In genomic region chr19:41397086-41398041, GRCh38 we compare ENCODE assay signal across 1 cellular context.
TF ChIP-seq lines count a peak whose summit lies in the region.

Gene BCKDHA (plus strand): TSS chr19:41397818. CDS start chr19:41397828, 10 bp downstream.
Gene EXOSC5 (minus strand): TSS chr19:41397359. CDS start chr19:41397328, 31 bp downstream.

TF ChIP-seq in HepG2, 621 proteins besides CTCF, POLR2A, EP300 and RAD21 (continued from another document and continues in another):
- TF ChIP-seq ZNF318 (CRISPR knock-in tag; IDR thresholded peaks at IDR 0.05), result peak; percentile 33; the same call in 1 of the 2 replicates
- TF ChIP-seq ZNF367 (CRISPR knock-in tag; IDR thresholded peaks at IDR 0.05; ENCODE audit: borderline replicate concordance), result 0 out of 2 replicates have a peak, but pooled peaks have one; percentile 56
- TF ChIP-seq ARHGAP35 (CRISPR knock-in tag; IDR thresholded peaks at IDR 0.05; ENCODE audit: borderline replicate concordance), result no peak
- TF ChIP-seq CBFB (CRISPR knock-in tag; IDR thresholded peaks at IDR 0.05), result peak; percentile 65; the same call in 1 of the 2 replicates
- TF ChIP-seq, protein P1, sequence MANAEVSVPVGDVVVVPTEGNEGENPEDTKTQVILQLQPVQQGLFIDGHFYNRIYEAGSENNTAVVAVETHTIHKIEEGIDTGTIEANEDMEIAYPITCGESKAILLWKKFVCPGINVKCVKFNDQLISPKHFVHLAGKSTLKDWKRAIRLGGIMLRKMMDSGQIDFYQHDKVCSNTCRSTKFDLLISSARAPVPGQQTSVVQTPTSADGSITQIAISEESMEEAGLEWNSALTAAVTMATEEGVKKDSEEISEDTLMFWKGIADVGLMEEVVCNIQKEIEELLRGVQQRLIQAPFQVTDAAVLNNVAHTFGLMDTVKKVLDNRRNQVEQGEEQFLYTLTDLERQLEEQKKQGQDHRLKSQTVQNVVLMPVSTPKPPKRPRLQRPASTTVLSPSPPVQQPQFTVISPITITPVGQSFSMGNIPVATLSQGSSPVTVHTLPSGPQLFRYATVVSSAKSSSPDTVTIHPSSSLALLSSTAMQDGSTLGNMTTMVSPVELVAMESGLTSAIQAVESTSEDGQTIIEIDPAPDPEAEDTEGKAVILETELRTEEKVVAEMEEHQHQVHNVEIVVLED (CRISPR knock-in tag; IDR thresholded peaks at IDR 0.05; ENCODE audit: borderline replicate concordance), result peak; percentile 92
- no peak for TF ChIP-seq HNRNPUL1 (IDR thresholded peaks at IDR 0.05; ENCODE audit: low read depth, low read length)
- 0 out of 2 replicates have a peak, but pooled peaks have one; percentile 13 for TF ChIP-seq ZNF446 (CRISPR knock-in tag; IDR thresholded peaks at IDR 0.05)
- TF ChIP-seq HOXA3 (CRISPR knock-in tag; IDR thresholded peaks at IDR 0.05), result peak; percentile 69
- TF ChIP-seq ZNF44 (CRISPR knock-in tag; IDR thresholded peaks at IDR 0.05), result 0 out of 2 replicates have a peak, but pooled peaks have one; percentile 17
- 0 out of 2 replicates have a peak, but pooled peaks have one; percentile 69 for TF ChIP-seq BRCA1 (CRISPR knock-in tag; IDR thresholded peaks at IDR 0.05)
- no peak for TF ChIP-seq RFX1 (IDR thresholded peaks at IDR 0.05)
- no peak for TF ChIP-seq ZNF816 (CRISPR knock-in tag; IDR thresholded peaks at IDR 0.05; ENCODE audit: borderline replicate concordance)
- TF ChIP-seq TCF12 (IDR thresholded peaks at IDR 0.05), result no peak
- no peak for TF ChIP-seq TCF12 (CRISPR knock-in tag; IDR thresholded peaks at IDR 0.05)
- peak; percentile 40; the same call in 1 of the 2 replicates for TF ChIP-seq CREB1 (IDR thresholded peaks at IDR 0.05)
- peak; percentile 88 for TF ChIP-seq CREB1 (CRISPR knock-in tag; IDR thresholded peaks at IDR 0.05)
- no peak for TF ChIP-seq HIC2 (CRISPR knock-in tag; IDR thresholded peaks at IDR 0.05; ENCODE audit: low read depth)
- no peak for TF ChIP-seq IRX3 (CRISPR knock-in tag; IDR thresholded peaks at IDR 0.05; ENCODE audit: borderline replicate concordance, low read depth)
- TF ChIP-seq KLF12 (CRISPR knock-in tag; IDR thresholded peaks at IDR 0.05; ENCODE audit: borderline replicate concordance), result peak; percentile 68; the same call in 1 of the 2 replicates
- TF ChIP-seq RFXAP (CRISPR knock-in tag; IDR thresholded peaks at IDR 0.05; ENCODE audit: borderline replicate concordance), result peak; percentile 63; the same call in 1 of the 2 replicates
- no peak; the same call in 1 of the 2 replicates for TF ChIP-seq ZNF256 (CRISPR knock-in tag; conservative IDR thresholded peaks at IDR 0.05)
- no peak for TF ChIP-seq ZNF251 (CRISPR knock-in tag; IDR thresholded peaks at IDR 0.05)
- TF ChIP-seq ZC3H13 (CRISPR knock-in tag; IDR thresholded peaks at IDR 0.05), result no peak
- no peak for TF ChIP-seq ZNF670 (CRISPR knock-in tag; IDR thresholded peaks at IDR 0.05; ENCODE audit: borderline replicate concordance)
- no peak for TF ChIP-seq TEF (CRISPR knock-in tag; IDR thresholded peaks at IDR 0.05)
- no peak for TF ChIP-seq NBN (conservative IDR thresholded peaks at IDR 0.05)
- TF ChIP-seq, protein P2, sequence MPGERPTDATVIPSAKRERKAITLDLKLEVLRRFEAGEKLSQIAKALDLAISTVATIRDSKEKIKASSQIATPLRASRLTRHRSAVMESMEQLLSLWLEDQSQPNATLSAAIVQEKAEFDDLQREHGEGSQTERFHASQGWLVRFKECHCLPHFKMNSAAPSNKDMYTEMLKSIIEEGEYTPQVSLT (CRISPR knock-in tag; IDR thresholded peaks at IDR 0.05; ENCODE audit: borderline replicate concordance, low read depth), result no peak
- TF ChIP-seq ZNF549 (CRISPR knock-in tag; IDR thresholded peaks at IDR 0.05), result no peak
- TF ChIP-seq PAWR (CRISPR knock-in tag; IDR thresholded peaks at IDR 0.05; ENCODE audit: borderline replicate concordance), result no peak
- TF ChIP-seq, protein P3, sequence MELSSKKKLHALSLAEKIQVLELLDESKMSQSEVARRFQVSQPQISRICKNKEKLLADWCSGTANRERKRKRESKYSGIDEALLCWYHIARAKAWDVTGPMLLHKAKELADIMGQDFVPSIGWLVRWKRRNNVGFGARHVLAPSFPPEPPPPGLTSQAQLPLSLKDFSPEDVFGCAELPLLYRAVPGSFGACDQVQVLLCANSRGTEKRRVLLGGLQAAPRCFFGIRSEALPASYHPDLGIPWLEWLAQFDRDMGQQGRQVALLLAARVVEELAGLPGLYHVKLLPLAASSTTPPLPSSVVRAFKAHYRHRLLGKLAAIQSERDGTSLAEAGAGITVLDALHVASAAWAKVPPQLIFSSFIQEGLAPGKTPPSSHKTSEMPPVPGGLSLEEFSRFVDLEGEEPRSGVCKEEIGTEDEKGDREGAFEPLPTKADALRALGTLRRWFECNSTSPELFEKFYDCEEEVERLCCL (CRISPR knock-in tag; IDR thresholded peaks at IDR 0.05; ENCODE audit: borderline replicate concordance), result 0 out of 2 replicates have a peak, but pooled peaks have one; percentile 2
- TF ChIP-seq SIX4 (CRISPR knock-in tag; IDR thresholded peaks at IDR 0.05), result no peak
- peak; percentile 93 for TF ChIP-seq ELF1 (CRISPR knock-in tag; IDR thresholded peaks at IDR 0.05)
- no peak for TF ChIP-seq ZNF451 (CRISPR knock-in tag; IDR thresholded peaks at IDR 0.05)
- no peak for TF ChIP-seq MTA1 (CRISPR knock-in tag; IDR thresholded peaks at IDR 0.05; ENCODE audit: borderline replicate concordance)
- no peak for TF ChIP-seq HOXA7 (CRISPR knock-in tag; IDR thresholded peaks at IDR 0.05)
- TF ChIP-seq, protein P4, sequence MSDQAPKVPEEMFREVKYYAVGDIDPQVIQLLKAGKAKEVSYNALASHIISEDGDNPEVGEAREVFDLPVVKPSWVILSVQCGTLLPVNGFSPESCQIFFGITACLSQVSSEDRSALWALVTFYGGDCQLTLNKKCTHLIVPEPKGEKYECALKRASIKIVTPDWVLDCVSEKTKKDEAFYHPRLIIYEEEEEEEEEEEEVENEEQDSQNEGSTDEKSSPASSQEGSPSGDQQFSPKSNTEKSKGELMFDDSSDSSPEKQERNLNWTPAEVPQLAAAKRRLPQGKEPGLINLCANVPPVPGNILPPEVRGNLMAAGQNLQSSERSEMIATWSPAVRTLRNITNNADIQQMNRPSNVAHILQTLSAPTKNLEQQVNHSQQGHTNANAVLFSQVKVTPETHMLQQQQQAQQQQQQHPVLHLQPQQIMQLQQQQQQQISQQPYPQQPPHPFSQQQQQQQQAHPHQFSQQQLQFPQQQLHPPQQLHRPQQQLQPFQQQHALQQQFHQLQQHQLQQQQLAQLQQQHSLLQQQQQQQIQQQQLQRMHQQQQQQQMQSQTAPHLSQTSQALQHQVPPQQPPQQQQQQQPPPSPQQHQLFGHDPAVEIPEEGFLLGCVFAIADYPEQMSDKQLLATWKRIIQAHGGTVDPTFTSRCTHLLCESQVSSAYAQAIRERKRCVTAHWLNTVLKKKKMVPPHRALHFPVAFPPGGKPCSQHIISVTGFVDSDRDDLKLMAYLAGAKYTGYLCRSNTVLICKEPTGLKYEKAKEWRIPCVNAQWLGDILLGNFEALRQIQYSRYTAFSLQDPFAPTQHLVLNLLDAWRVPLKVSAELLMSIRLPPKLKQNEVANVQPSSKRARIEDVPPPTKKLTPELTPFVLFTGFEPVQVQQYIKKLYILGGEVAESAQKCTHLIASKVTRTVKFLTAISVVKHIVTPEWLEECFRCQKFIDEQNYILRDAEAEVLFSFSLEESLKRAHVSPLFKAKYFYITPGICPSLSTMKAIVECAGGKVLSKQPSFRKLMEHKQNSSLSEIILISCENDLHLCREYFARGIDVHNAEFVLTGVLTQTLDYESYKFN (CRISPR knock-in tag; conservative IDR thresholded peaks at IDR 0.05), result peak; percentile 56
- TF ChIP-seq ATRX (CRISPR knock-in tag; IDR thresholded peaks at IDR 0.05; ENCODE audit: borderline replicate concordance), result no peak
- no peak; the same call in 1 of the 2 replicates for TF ChIP-seq ZZZ3 (CRISPR knock-in tag; IDR thresholded peaks at IDR 0.05; ENCODE audit: borderline replicate concordance)
- TF ChIP-seq ZSCAN30 (CRISPR knock-in tag; IDR thresholded peaks at IDR 0.05), result no peak
- no peak for TF ChIP-seq ZNF160 (CRISPR knock-in tag; IDR thresholded peaks at IDR 0.05)
- 0 out of 2 replicates have a peak, but pooled peaks have one; percentile 15 for TF ChIP-seq POGZ (CRISPR knock-in tag; IDR thresholded peaks at IDR 0.05)
- TF ChIP-seq, protein P5, sequence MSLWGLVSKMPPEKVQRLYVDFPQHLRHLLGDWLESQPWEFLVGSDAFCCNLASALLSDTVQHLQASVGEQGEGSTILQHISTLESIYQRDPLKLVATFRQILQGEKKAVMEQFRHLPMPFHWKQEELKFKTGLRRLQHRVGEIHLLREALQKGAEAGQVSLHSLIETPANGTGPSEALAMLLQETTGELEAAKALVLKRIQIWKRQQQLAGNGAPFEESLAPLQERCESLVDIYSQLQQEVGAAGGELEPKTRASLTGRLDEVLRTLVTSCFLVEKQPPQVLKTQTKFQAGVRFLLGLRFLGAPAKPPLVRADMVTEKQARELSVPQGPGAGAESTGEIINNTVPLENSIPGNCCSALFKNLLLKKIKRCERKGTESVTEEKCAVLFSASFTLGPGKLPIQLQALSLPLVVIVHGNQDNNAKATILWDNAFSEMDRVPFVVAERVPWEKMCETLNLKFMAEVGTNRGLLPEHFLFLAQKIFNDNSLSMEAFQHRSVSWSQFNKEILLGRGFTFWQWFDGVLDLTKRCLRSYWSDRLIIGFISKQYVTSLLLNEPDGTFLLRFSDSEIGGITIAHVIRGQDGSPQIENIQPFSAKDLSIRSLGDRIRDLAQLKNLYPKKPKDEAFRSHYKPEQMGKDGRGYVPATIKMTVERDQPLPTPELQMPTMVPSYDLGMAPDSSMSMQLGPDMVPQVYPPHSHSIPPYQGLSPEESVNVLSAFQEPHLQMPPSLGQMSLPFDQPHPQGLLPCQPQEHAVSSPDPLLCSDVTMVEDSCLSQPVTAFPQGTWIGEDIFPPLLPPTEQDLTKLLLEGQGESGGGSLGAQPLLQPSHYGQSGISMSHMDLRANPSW (CRISPR knock-in tag; IDR thresholded peaks at IDR 0.05; ENCODE audit: borderline replicate concordance), result no peak
- TF ChIP-seq TP53 (CRISPR knock-in tag; conservative IDR thresholded peaks at IDR 0.05), result peak; percentile 72
- no peak for TF ChIP-seq REXO4 (CRISPR knock-in tag; IDR thresholded peaks at IDR 0.05; ENCODE audit: borderline replicate concordance)
- TF ChIP-seq ZNF230 (CRISPR knock-in tag; IDR thresholded peaks at IDR 0.05), result 0 out of 2 replicates have a peak, but pooled peaks have one; percentile 2
